ENCODE assay signal across 10 cellular contexts in the genomic region with DNA sequence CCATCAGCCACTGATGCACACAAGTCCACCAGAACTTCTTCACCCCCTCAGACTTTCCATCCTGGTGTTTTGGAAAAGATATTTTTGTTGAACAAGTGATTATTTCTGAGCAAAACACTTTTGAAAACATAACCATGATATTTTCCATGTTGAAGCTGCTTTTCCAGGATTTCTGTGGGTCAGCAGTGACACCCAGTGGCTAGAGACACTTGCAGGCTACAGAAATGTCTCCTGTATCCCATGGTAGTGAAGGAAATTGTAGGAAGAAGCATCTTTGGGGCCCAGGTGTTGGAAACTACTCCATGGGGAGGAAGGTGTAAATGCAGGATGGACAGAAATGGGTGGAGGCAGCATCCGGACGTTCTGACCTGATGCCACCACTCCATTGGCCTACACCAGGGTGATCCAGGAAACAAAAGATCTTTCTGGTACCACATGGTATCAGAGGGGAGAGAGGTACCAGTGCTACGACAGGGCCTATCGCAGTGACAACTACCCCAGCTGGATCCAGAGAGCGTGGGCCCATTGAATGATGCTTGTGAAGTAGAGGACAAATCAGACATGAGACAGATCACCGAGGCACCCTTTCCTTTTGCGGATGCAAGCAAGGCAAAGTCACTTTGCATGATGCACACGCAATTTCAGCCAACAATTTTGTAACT.
DNase-seq lines count a peak whose midpoint lies in the region; TF ChIP-seq lines count a peak whose summit lies in the region.
"Had no signal": no experiment of that assay in that cellular context is flagged by ENCODE, and none has a peak within 500 bp of the region (broad histone marks: within the 10 kb centered on the region; RNA-seq: fewer than 3 reads in every experiment).

No MANE protein-coding gene starts in this region.

- peak; percentile 15 for TF ChIP-seq CTCF in colonic mucosa (IDR thresholded peaks at IDR 0.05)
- TF ChIP-seq CTCF in retinal pigment epithelial cell (conservative IDR thresholded peaks at IDR 0.05; ENCODE audit: low read depth, low read length), result peak; percentile 41

- no peaks in the 10 kb centered on the region for H3K36me3 ChIP-seq in colonic mucosa

- DNase-seq in NCI-H2171 treated with DMSO at 0.1 percent for 48 hours (lab: John Stamatoyannopoulos, UW) (peak; percentile 7), NCI-H2171 (lab: John Stamatoyannopoulos, UW) (no peak), NCI-H345 (lab: John Stamatoyannopoulos, UW) (peak; percentile 29), colonic mucosa (no peak), retinal pigment epithelial cell (ENCODE audit: low read depth) (no peak), NOMO-1 treated with dmso at 0.1 percent for 144 hours (lab: John Stamatoyannopoulos, UW; ENCODE audit: unreplicated experiment) (no peak), CD1c-positive myeloid dendritic cell (ENCODE audit: extremely low spot score) (no peak), middle frontal gyrus (ENCODE audit: extremely low spot score, low spot score) (no peak)
- DNase-seq: activated T-cell treated with anti-CD3 and anti-CD28 coated beads, Interleukin-2, amount 50 U/mL, for 48 hours; retina had no signal

- no peaks in the 10 kb centered on the region for H3K9me3 ChIP-seq in colonic mucosa

- H3K9ac ChIP-seq in colonic mucosa (ENCODE audit: low read depth in 2 of 2, low read length in 2 of 2), result no peak overlapping the region

- H3K27me3 ChIP-seq in colonic mucosa, result no peaks in the 10 kb centered on the region

- H3K4me3 ChIP-seq in colonic mucosa (no peak overlapping the region), retinal pigment epithelial cell (ENCODE audit: low read length) (no peak overlapping the region)

- H3K27ac ChIP-seq in colonic mucosa, result no peak overlapping the region

- intact Hi-C loops in colonic mucosa (cut with DNase I), result no loop called here

- no peaks in the 10 kb centered on the region for H3K4me1 ChIP-seq in colonic mucosa

Comparison
In these comparisons a context has a peak if more than half of its experiments do, and no peak if none do; other contexts are left out.
1. DNase-seq: peak in NCI-H2171 treated with DMSO at 0.1 percent for 48 hours (single experiment) and NCI-H345 (single experiment); none in NCI-H2171 (single experiment), colonic mucosa (single experiment), retinal pigment epithelial cell (single experiment), NOMO-1 treated with dmso at 0.1 percent for 144 hours (single experiment), CD1c-positive myeloid dendritic cell (single experiment) and middle frontal gyrus (single experiment).